17 cellular contexts compared by ENCODE assay signal in genomic region chr5:112374818-112375217, GRCh38. TPM values are rescaled to one million over a fixed set of nuclear protein-coding genes. Genes with fewer than 3 reads are reported as not detected.
"Had no signal": no experiment of that assay in that cellular context is flagged by ENCODE, and none has a peak within 500 bp of the region (broad histone marks: within the 10 kb centered on the region; RNA-seq: fewer than 3 reads in every experiment).

No MANE protein-coding gene starts in this region.

- ATAC-seq: SK-N-SH treated with all-trans-retinoic acid at 6 μM for 48 hours had no signal

- DNase-seq: KBM-7, NCI-H1092 treated with DMSO at 0.1 percent for 48 hours, NCI-H1436, NCI-H187, NCI-H2029, NCI-H2081 treated with DMSO at 0.1 percent for 48 hours, NCI-H2171, NCI-H226, NCI-H446, NCI-H510A, NCI-H524 treated with DMSO at 0.1 percent for 48 hours, NCI-H69, NCI-H774, RPMI8226, SHP77 had no signal

RNA-seq across cellular contexts. Expression of gene EPB41L4A, which starts 44.3 kb away (rescaled TPM):
- total RNA-seq: LHCN-M2 had no signal
